ENCODE assay signal across 8 cellular contexts in the genomic region with DNA sequence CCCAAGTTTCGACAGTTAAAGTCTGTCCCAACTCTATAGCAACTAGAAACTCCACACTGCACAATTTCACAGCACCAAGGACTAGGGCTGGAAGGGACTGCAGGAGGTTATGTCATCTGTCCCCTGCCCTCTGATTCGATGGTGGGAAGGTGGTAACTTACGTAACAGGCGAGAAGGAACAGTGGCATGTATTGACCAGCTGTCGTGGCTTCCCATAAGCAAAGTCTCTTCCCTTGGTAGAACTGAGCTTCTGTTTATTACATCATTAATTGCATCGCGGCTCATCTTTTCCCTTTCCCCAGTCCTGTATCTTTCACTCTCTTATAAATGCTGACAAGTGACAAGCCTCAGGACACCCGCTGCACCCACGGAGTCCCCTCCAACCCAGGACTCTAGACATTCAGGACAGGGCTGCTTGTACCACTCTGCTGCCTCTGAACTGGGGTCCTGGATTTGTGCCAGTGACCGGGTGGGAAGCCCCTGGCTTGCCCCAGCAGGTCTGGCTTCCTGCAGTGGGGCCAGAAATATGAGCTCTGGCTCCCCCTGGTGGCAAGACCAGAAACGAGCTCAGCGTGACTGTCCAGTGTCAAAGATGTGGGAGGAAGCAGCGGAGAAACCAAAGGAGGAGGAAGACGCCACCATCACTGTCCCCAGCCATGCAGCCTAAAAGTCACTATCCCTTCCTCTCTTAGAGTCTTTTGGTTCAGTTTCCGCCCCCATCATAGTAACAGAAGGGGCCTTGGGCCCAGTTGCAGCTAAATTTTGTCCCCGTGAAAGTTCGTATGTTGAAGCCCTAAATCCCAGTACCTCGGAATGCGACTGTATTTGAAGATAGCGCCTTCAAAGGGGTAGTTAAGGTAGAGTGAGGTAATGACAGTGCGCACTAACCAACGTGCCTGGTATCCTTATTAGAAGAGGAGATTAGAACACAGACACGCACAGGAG.
DNase-seq lines count a peak whose midpoint lies in the region; ATAC-seq, FAIRE-seq and TF ChIP-seq lines count a peak whose summit lies in the region.

No MANE protein-coding gene starts in this region.

- no peak overlapping the region for H2AK5ac ChIP-seq in mesenchymal stem cell (ENCODE audit: low read length, severe bottlenecking)

- no peak overlapping the region for H3K4me3 ChIP-seq in A549
- no peak overlapping the region for H3K4me3 ChIP-seq in NB4 (ENCODE audit: low read depth, low read length)
- H3K4me3 ChIP-seq in dorsolateral prefrontal cortex: peak overlapping the region in 1 of 59 donors; percentile 5
- H3K4me3 ChIP-seq in mesenchymal stem cell (ENCODE audit: insufficient read depth in 1 of 2, low read depth in 1 of 2, low read length in 2 of 2): no peak overlapping the region

- peak; percentile 68 to 87; a peak in 5 of 6 replicates for ATAC-seq in A549
- no peak for ATAC-seq in GM18873 (IDR thresholded peaks at IDR 0.05; ENCODE audit: low FRiP score, unreplicated experiment)

- TF ChIP-seq RAD21 in A549 (conservative IDR thresholded peaks at IDR 0.05 in 1 of 2, IDR thresholded peaks at IDR 0.05 in 1 of 2): peak; percentile 48 to 55

- no peak overlapping the region for H2BK12ac ChIP-seq in mesenchymal stem cell (ENCODE audit: low read length in 2 of 2)

- no peak for TF ChIP-seq EP300 in A549 (IDR thresholded peaks at IDR 0.05)

- no peak overlapping the region for H3K4me3 Mint-ChIP-seq in activated CD4-positive, alpha-beta T cell treated with anti-CD3 and anti-CD28 coated beads, Interleukin-2, amount 10 ng/mL, durations not matched to agents 7 days and 5 days

- TF ChIP-seq POLR2A in A549 (IDR thresholded peaks at IDR 0.05; ENCODE audit: low read length) (no peak), NB4 (IDR thresholded peaks at IDR 0.05; ENCODE audit: extremely low read depth, insufficient read length) (no peak)

- H3K4me1 Mint-ChIP-seq in activated CD4-positive, alpha-beta T cell treated with anti-CD3 and anti-CD28 coated beads, Interleukin-2, amount 10 ng/mL, durations not matched to agents 7 days and 5 days: no peaks in the 10 kb centered on the region

- H3K9ac ChIP-seq in mesenchymal stem cell (ENCODE audit: low read length): no peak overlapping the region

- H3K9me3 Mint-ChIP-seq in activated CD4-positive, alpha-beta T cell treated with anti-CD3 and anti-CD28 coated beads, Interleukin-2, amount 10 ng/mL, durations not matched to agents 7 days and 5 days: no peaks in the 10 kb centered on the region

- H3K4ac ChIP-seq in mesenchymal stem cell (ENCODE audit: low read depth in 1 of 2, low read length in 2 of 2): no peak overlapping the region

- H2AFZ ChIP-seq in mesenchymal stem cell (ENCODE audit: low read depth, low read length): no peak overlapping the region

- H4K91ac ChIP-seq in mesenchymal stem cell (ENCODE audit: low read length): no peak overlapping the region

- CTCF ChIA-PET in A549 (lab: Yijun Ruan, JAX): interaction anchor here (0.6 to 2.3 kb wide), 20 partner anchors 9 to 735 kb away, joined by 3 to 10 read pairs (median 4); no protein-coding TSS in a partner anchor
- CTCF ChIA-PET in activated CD4-positive, alpha-beta T cell treated with anti-CD3 and anti-CD28 coated beads, Interleukin-2, amount 10 ng/mL, durations not matched to agents 7 days and 5 days (lab: Charles Lee): interaction anchor here (0.6 to 1.3 kb wide), 3 partner anchors 9 to 56 kb away, joined by 3 to 6 read pairs (median 5); no protein-coding TSS in a partner anchor

- no peaks in the 10 kb centered on the region for H3K79me1 ChIP-seq in mesenchymal stem cell (replicated peaks; ENCODE audit: low read length, poor library complexity, severe bottlenecking)

- TF ChIP-seq CTCF in A549 (IDR thresholded peaks at IDR 0.05): peak; percentile 41
- peak; percentile 85 for TF ChIP-seq CTCF in GM12874 (IDR thresholded peaks at IDR 0.05; ENCODE audit: insufficient read depth, low read depth, low read length)
- peak; percentile 87 for TF ChIP-seq CTCF in NB4 (IDR thresholded peaks at IDR 0.05; ENCODE audit: low read depth, low read length)
- TF ChIP-seq CTCF in dorsolateral prefrontal cortex (IDR thresholded peaks at IDR 0.05 in 54 of 56, conservative IDR thresholded peaks at IDR 0.05 in 2 of 56; ENCODE audit: low read depth in 1 of 56, partially characterized antibody in 56 of 56): peak; percentile 40 to 83 (median 72)

- no peak overlapping the region for H2BK120ac ChIP-seq in mesenchymal stem cell (ENCODE audit: low read depth, low read length)

- H3K9me3 ChIP-seq in A549: no peaks in the 10 kb centered on the region
- no peaks in the 10 kb centered on the region for H3K9me3 ChIP-seq in mesenchymal stem cell (ENCODE audit: control insufficient read depth, low read length)

- H3K27ac ChIP-seq in A549 (no peak overlapping the region), dorsolateral prefrontal cortex (no peak overlapping the region), mesenchymal stem cell (ENCODE audit: low read length, poor library complexity, severe bottlenecking) (no peak overlapping the region)

- DNase-seq in A549 (ENCODE audit: low read depth in 1 of 2, low spot score in 1 of 2) (peak; percentile 13 to 37), NB4 (ENCODE audit: low read depth) (peak; percentile 71), dorsolateral prefrontal cortex (peak in 9 of 10 donors; percentile 45 to 79 (median 63)), mesenchymal stem cell (peak; percentile 33)
- peak; percentile 67 for DNase-seq in activated CD4-positive, alpha-beta T cell treated with anti-CD3 and anti-CD28 coated beads, Interleukin-2, amount 10 ng/mL, durations not matched to agents 7 days and 5 days
- DNase-seq in stimulated activated CD8-positive, alpha-beta memory T cell treated with anti-CD3 and anti-CD28 coated beads, Interleukin-7, amount 100 ng/mL, for 48 hours (ENCODE audit: extremely low read depth in 1 of 2, low read depth in 1 of 2): peak; percentile 26 to 34

- H2BK5ac ChIP-seq in mesenchymal stem cell (ENCODE audit: low read depth, low read length, poor library complexity, severe bottlenecking): no peak overlapping the region

- intact Hi-C loops in dorsolateral prefrontal cortex (cut with DNase I): loop anchor here (5.0 to 10.0 kb wide), 2 partner anchors 1226 to 1848 kb away; a partner anchor contains a TSS

- H3K36me3 ChIP-seq in mesenchymal stem cell (ENCODE audit: control insufficient read depth in 1 of 2, insufficient read depth in 2 of 2, low read depth in 1 of 2, low read length in 2 of 2): no peaks in the 10 kb centered on the region

- no peak overlapping the region for H4K8ac ChIP-seq in mesenchymal stem cell (ENCODE audit: low read length)

- POLR2A ChIA-PET in A549 (lab: Yijun Ruan, JAX): no interaction called here
- POLR2A ChIA-PET in activated CD4-positive, alpha-beta T cell treated with anti-CD3 and anti-CD28 coated beads, Interleukin-2, amount 10 ng/mL, durations not matched to agents 7 days and 5 days (lab: Charles Lee): no interaction called here

- no peak overlapping the region for H2BK15ac ChIP-seq in mesenchymal stem cell (ENCODE audit: low read depth, poor library complexity, severe bottlenecking)

- H3K14ac ChIP-seq in mesenchymal stem cell (ENCODE audit: low read length in 2 of 2): no peak overlapping the region

- H3K27me3 Mint-ChIP-seq in activated CD4-positive, alpha-beta T cell treated with anti-CD3 and anti-CD28 coated beads, Interleukin-2, amount 10 ng/mL, durations not matched to agents 7 days and 5 days: peaks cover 7% of the 10 kb centered on the region

- no peaks in the 10 kb centered on the region for H3K36me3 Mint-ChIP-seq in activated CD4-positive, alpha-beta T cell treated with anti-CD3 and anti-CD28 coated beads, Interleukin-2, amount 10 ng/mL, durations not matched to agents 7 days and 5 days (ENCODE audit: low read depth)

- H3K18ac ChIP-seq in mesenchymal stem cell (ENCODE audit: low read depth in 1 of 2, low read length in 2 of 2): no peak overlapping the region

- 32% methylated on average over 21 of the region's 23 CpGs for WGBS in A549 (ENCODE audit: missing lambda C conversion rate)
- 64% methylated on average over 22 of the region's 23 CpGs for WGBS in mesenchymal stem cell

- no peak overlapping the region for H3K4me2 ChIP-seq in A549
- H3K4me2 ChIP-seq in mesenchymal stem cell (ENCODE audit: low read length, poor library complexity, severe bottlenecking): no peak overlapping the region

- H3K4me1 ChIP-seq in A549: no peaks in the 10 kb centered on the region
- no peaks in the 10 kb centered on the region for H3K4me1 ChIP-seq in mesenchymal stem cell (ENCODE audit: control insufficient read depth, insufficient read depth, low read depth, low read length)

- H3K27me3 ChIP-seq in dorsolateral prefrontal cortex (peaks cover 0 to 27% (median 0%) of the 10 kb centered on the region in 45 donors), mesenchymal stem cell (ENCODE audit: control insufficient read depth in 1 of 2, insufficient read depth in 1 of 2, low read length in 2 of 2) (peaks cover 29 to 51% of the 10 kb centered on the region in 2 experiments)

- no peak overlapping the region for H3K23ac ChIP-seq in mesenchymal stem cell (ENCODE audit: low read length in 2 of 2)

- FAIRE-seq in A549 (lab: Jason Lieb, UNC): no peak

- H3K27ac Mint-ChIP-seq in activated CD4-positive, alpha-beta T cell treated with anti-CD3 and anti-CD28 coated beads, Interleukin-2, amount 10 ng/mL, durations not matched to agents 7 days and 5 days: no peak overlapping the region

TF ChIP-seq in A549, 52 proteins besides CTCF, POLR2A, EP300 and RAD21:
- peak; percentile 25; the same call in 1 of the 3 replicates for TF ChIP-seq SMC3 (IDR thresholded peaks at IDR 0.05)
- no peak for TF ChIP-seq HOXB13 (CRISPR knock-in tag; IDR thresholded peaks at IDR 0.05; ENCODE audit: low read depth)
- no peak for TF ChIP-seq JUN (IDR thresholded peaks at IDR 0.05)
